Comparison of ENCODE assay signal across 14 cellular contexts in genomic region chr16:67546091-67546501, GRCh38. TPM values are rescaled to one million over a fixed set of nuclear protein-coding genes. Genes with fewer than 3 reads are reported as not detected.
A peak's percentile ranks its signal among the peaks of the same experiment; 100 is the strongest.
DNase-seq lines count a peak whose midpoint lies in the region; ATAC-seq and TF ChIP-seq lines count a peak whose summit lies in the region.
"Had no signal": no experiment of that assay in that cellular context is flagged by ENCODE, and none has a peak within 500 bp of the region (broad histone marks: within the 10 kb centered on the region; RNA-seq: fewer than 3 reads in every experiment).

No MANE protein-coding gene starts in this region.

- H3K4me3 ChIP-seq in SK-N-SH (ENCODE audit: low read depth in 2 of 2, low read length in 1 of 2) (no peak overlapping the region), esophagus muscularis mucosa (no peak overlapping the region)

- POLR2A ChIA-PET in SK-N-SH (lab: Yijun Ruan, JAX) (no interaction called here), T-cell (lab: Charles Lee) (no interaction called here)

- H3F3A ChIP-seq in SK-N-SH (replicated peaks; ENCODE audit: insufficient read depth) = peaks cover 13% of the 10 kb centered on the region

- no peaks in the 10 kb centered on the region for H3K27me3 Mint-ChIP-seq in T-cell

- H3K4me1 Mint-ChIP-seq in T-cell = peaks cover 55 to 70% (median 59%) of the 10 kb centered on the region in 3 donors
- peaks cover 53% of the 10 kb centered on the region for H3K4me1 Mint-ChIP-seq in stimulated activated effector memory CD8-positive, alpha-beta T cell treated with anti-CD3 and anti-CD28 coated beads, Interleukin-12 subunit alpha, Interleukin-12 subunit beta, amount 100 ng/mL, for 72 hours

- H3K79me2 ChIP-seq in SK-N-SH (ENCODE audit: insufficient read depth) = peaks cover 3% of the 10 kb centered on the region; the same call in 1 of the 2 replicates

- no peak overlapping the region for H3K4me2 ChIP-seq in SK-N-SH

- no peaks in the 10 kb centered on the region for H3K9me3 Mint-ChIP-seq in T-cell
- no peaks in the 10 kb centered on the region for H3K9me3 Mint-ChIP-seq in stimulated activated effector memory CD8-positive, alpha-beta T cell treated with anti-CD3 and anti-CD28 coated beads, Interleukin-12 subunit alpha, Interleukin-12 subunit beta, amount 100 ng/mL, for 72 hours

- TF ChIP-seq CTCF in SK-N-SH (IDR thresholded peaks at IDR 0.05) (no peak), esophagus muscularis mucosa (IDR thresholded peaks at IDR 0.05) (no peak)

- ATAC-seq in SK-N-SH treated with all-trans-retinoic acid at 6 μM for 48 hours = no peak
- no peak for ATAC-seq in T-cell (replicated peaks in 1 of 4)
- ATAC-seq in stimulated activated effector memory CD8-positive, alpha-beta T cell treated with anti-CD3 and anti-CD28 coated beads, Interleukin-12 subunit alpha, Interleukin-12 subunit beta, amount 100 ng/mL, for 72 hours = no peak

- H4K20me1 ChIP-seq in SK-N-SH (ENCODE audit: insufficient read depth) = peaks cover 31% of the 10 kb centered on the region

- H3K27me3 ChIP-seq in SK-N-SH (ENCODE audit: insufficient read depth) = no peaks in the 10 kb centered on the region
- H3K27me3 ChIP-seq in esophagus muscularis mucosa = no peaks in the 10 kb centered on the region

- no peak overlapping the region for H3K9ac ChIP-seq in SK-N-SH

- no peak overlapping the region for H2AFZ ChIP-seq in SK-N-SH (ENCODE audit: low read depth)

- TF ChIP-seq EP300 in SK-N-SH (IDR thresholded peaks at IDR 0.05; ENCODE audit: borderline replicate concordance in 1 of 2, low read depth in 1 of 2, low read length in 1 of 2) = no peak
- no peak for TF ChIP-seq EP300 in esophagus muscularis mucosa (IDR thresholded peaks at IDR 0.05)

- 94% methylated on average over 7 of the region's 7 CpGs for WGBS in SK-N-SH (ENCODE audit: low lambda C conversion rate)
- WGBS in esophagus muscularis mucosa = 61% methylated on average over 6 of the region's 7 CpGs

- intact Hi-C loops in esophagus muscularis mucosa (cut with DNase I) = no loop called here

- H3K9me2 ChIP-seq in SK-N-SH = no peaks in the 10 kb centered on the region

- CTCF ChIA-PET in SK-N-SH (lab: Yijun Ruan, JAX) (interaction anchor here (1.3 to 15.5 kb wide), 9 partner anchors 10 to 120 kb away, joined by 3 to 263 read pairs (median 30); partner anchors contain the start of genes C16orf86, CARMIL2, CTCF and ENKD1), T-cell (lab: Charles Lee) (interaction anchor here (0.7 to 1.6 kb wide), 6 partner anchors 11 to 1641 kb away, joined by 3 to 14 read pairs (median 5); partner anchors contain the start of genes CARMIL2 (in 1 of the 2) and SNTB2 (in 1 of the 2))

- TF ChIP-seq POLR2A in esophagus muscularis mucosa (IDR thresholded peaks at IDR 0.05; ENCODE audit: low read depth) = no peak

- DNase-seq in SK-N-SH (peak; percentile 20), T-cell (no peak), esophagus muscularis mucosa (ENCODE audit: extremely low spot score) (peak; percentile 88), HUDEP-2 (lab: John Stamatoyannopoulos, UW; ENCODE audit: unreplicated experiment in 76 of 76) (no peak), COLO668 (lab: John Stamatoyannopoulos, UW; ENCODE audit: unreplicated experiment) (no peak), NCI-H187 (lab: John Stamatoyannopoulos, UW) (no peak)
- DNase-seq in stimulated activated effector memory CD8-positive, alpha-beta T cell treated with anti-CD3 and anti-CD28 coated beads, Interleukin-12 subunit alpha, Interleukin-12 subunit beta, amount 100 ng/mL, for 72 hours (ENCODE audit: low spot score in 2 of 2) = no peak
- DNase-seq: activated T-cell treated with anti-CD3 and anti-CD28 coated beads, Interleukin-2, amount 50 U/mL, for 1 hour; DMS53; erythroblast; NCI-H1417 treated with DMSO at 0.1 percent for 48 hours; NCI-H526; retina had no signal

- no peaks in the 10 kb centered on the region for H3K9me3 ChIP-seq in SK-N-SH
- no peaks in the 10 kb centered on the region for H3K9me3 ChIP-seq in esophagus muscularis mucosa

- H3K27ac Mint-ChIP-seq in T-cell = peak overlapping the region; percentile 99
- H3K27ac Mint-ChIP-seq in stimulated activated effector memory CD8-positive, alpha-beta T cell treated with anti-CD3 and anti-CD28 coated beads, Interleukin-12 subunit alpha, Interleukin-12 subunit beta, amount 100 ng/mL, for 72 hours = peak overlapping the region; percentile 79

- H3K36me3 Mint-ChIP-seq in T-cell = peaks cover 7% of the 10 kb centered on the region
- H3K36me3 Mint-ChIP-seq in stimulated activated effector memory CD8-positive, alpha-beta T cell treated with anti-CD3 and anti-CD28 coated beads, Interleukin-12 subunit alpha, Interleukin-12 subunit beta, amount 100 ng/mL, for 72 hours = peaks cover 49% of the 10 kb centered on the region

- H3K4me1 ChIP-seq in SK-N-SH (ENCODE audit: control insufficient read depth in 1 of 2, insufficient read depth in 2 of 2, low read depth in 1 of 2, low read length in 1 of 2) (no peaks in the 10 kb centered on the region), esophagus muscularis mucosa (peaks cover 47 to 76% (median 64%) of the 10 kb centered on the region in 4 donors)

- H3K27ac ChIP-seq in SK-N-SH (ENCODE audit: low read depth in 2 of 2, low read length in 1 of 2) (no peak overlapping the region; a peak in 1 of 4 replicates), esophagus muscularis mucosa (replicated peaks in 1 of 4) (peak overlapping the region in 2 of 4 donors; percentile 37 to 60)

- TF ChIP-seq RAD21 in SK-N-SH (IDR thresholded peaks at IDR 0.05; ENCODE audit: low read length) = no peak

- H3K36me3 ChIP-seq in SK-N-SH (replicated peaks in 1 of 2; ENCODE audit: control insufficient read depth in 1 of 2, insufficient read depth in 2 of 2, low read length in 1 of 2) = peaks cover 23 to 44% of the 10 kb centered on the region in 2 experiments
- H3K36me3 ChIP-seq in esophagus muscularis mucosa = peaks cover 20 to 85% (median 78%) of the 10 kb centered on the region in 4 donors

- peak overlapping the region in 2 of 3 donors; percentile 6 to 72 for H3K4me3 Mint-ChIP-seq in T-cell
- no peak overlapping the region for H3K4me3 Mint-ChIP-seq in stimulated activated effector memory CD8-positive, alpha-beta T cell treated with anti-CD3 and anti-CD28 coated beads, Interleukin-12 subunit alpha, Interleukin-12 subunit beta, amount 100 ng/mL, for 72 hours

TF ChIP-seq in SK-N-SH, 30 proteins besides CTCF, POLR2A, EP300 and RAD21 (continues in another document):
- no peak for TF ChIP-seq MAX (IDR thresholded peaks at IDR 0.05; ENCODE audit: low read depth)
- no peak for TF ChIP-seq TCF12 (IDR thresholded peaks at IDR 0.05)
- no peak for TF ChIP-seq TAF1 (IDR thresholded peaks at IDR 0.05; ENCODE audit: borderline replicate concordance, low read depth, low read length)
- no peak for TF ChIP-seq RXRA (IDR thresholded peaks at IDR 0.05; ENCODE audit: borderline replicate concordance, low read depth)
- TF ChIP-seq MXI1 (IDR thresholded peaks at IDR 0.05; ENCODE audit: low read depth, low read length) = no peak
- TF ChIP-seq CHD2 (IDR thresholded peaks at IDR 0.05; ENCODE audit: low read length, partially characterized antibody) = no peak
- TF ChIP-seq EZH2phosphoT487 (IDR thresholded peaks at IDR 0.05; ENCODE audit: borderline replicate concordance, low read depth) = no peak
- TF ChIP-seq SMC3 (IDR thresholded peaks at IDR 0.05; ENCODE audit: low read depth, low read length) = no peak
- no peak for TF ChIP-seq ELF1 (IDR thresholded peaks at IDR 0.05)
- no peak for TF ChIP-seq FOXM1 (IDR thresholded peaks at IDR 0.05; ENCODE audit: low read depth)

TF ChIP-seq in SK-N-SH treated with all-trans-retinoic acid at 6 μM for 48 hours, 23 proteins besides CTCF, POLR2A, EP300 and RAD21 (continues in another document):
- TF ChIP-seq POU6F1 (CRISPR knock-in tag; IDR thresholded peaks at IDR 0.05; ENCODE audit: borderline replicate concordance, low read depth) = no peak
- no peak for TF ChIP-seq ISL1 (CRISPR knock-in tag; IDR thresholded peaks at IDR 0.05)
- TF ChIP-seq OSR1 (CRISPR knock-in tag; IDR thresholded peaks at IDR 0.05) = no peak
- TF ChIP-seq ZNF8 (CRISPR knock-in tag; IDR thresholded peaks at IDR 0.05) = no peak
- no peak for TF ChIP-seq ZFP30 (CRISPR knock-in tag; IDR thresholded peaks at IDR 0.05)
- TF ChIP-seq BACH2 (CRISPR knock-in tag; IDR thresholded peaks at IDR 0.05; ENCODE audit: borderline replicate concordance) = no peak
- no peak for TF ChIP-seq GLIS3 (CRISPR knock-in tag; IDR thresholded peaks at IDR 0.05)
- TF ChIP-seq RARB (CRISPR knock-in tag; IDR thresholded peaks at IDR 0.05) = no peak
- TF ChIP-seq PPARA (CRISPR knock-in tag; IDR thresholded peaks at IDR 0.05; ENCODE audit: borderline replicate concordance) = no peak
- TF ChIP-seq ZNF565 (CRISPR knock-in tag; conservative IDR thresholded peaks at IDR 0.05; ENCODE audit: low read depth) = no peak

RNA-seq across cellular contexts. Expression of gene CTCF, which starts 16.2 kb away (rescaled TPM):
- 18.8 and 19.6 TPM in 2 replicates for polyA plus RNA-seq in SK-N-SH (2012; rRNA removed)
- polyA plus RNA-seq in SK-N-SH (2012; cell fraction: cytosol; rRNA removed) = 20.3 and 22.0 TPM in 2 replicates
- 17.4 and 24.1 TPM in 2 replicates for polyA plus RNA-seq in SK-N-SH (2012; cell fraction: nucleus; rRNA removed)
- total RNA-seq in T-cell (10 to 100 TPM; 55.3 to 69.0 (median 64.0) TPM), esophagus muscularis mucosa (10 to 100 TPM; 27.5 to 46.3 (median 38.5) TPM)

RNA-seq across cellular contexts. Expression of gene RIPOR1, which starts 17.5 kb away (rescaled TPM):
- polyA plus RNA-seq in SK-N-SH (2012; rRNA removed) = 12.1 and 24.7 TPM in 2 replicates
- polyA plus RNA-seq in SK-N-SH (2012; cell fraction: cytosol; rRNA removed) = 16.7 and 23.3 TPM in 2 replicates
- polyA plus RNA-seq in SK-N-SH (2012; cell fraction: nucleus; rRNA removed) = 80.4 and 105 TPM in 2 replicates
- total RNA-seq in T-cell (10 to 100 TPM; 33.9 to 60.7 (median 52.4) TPM), esophagus muscularis mucosa (100 to 1,000 TPM in 1 of 4 donors, 10 to 100 TPM in 3; 63.1 to 108 (median 68.4) TPM)

Comparison
In these comparisons a context has a peak if more than half of its experiments do, and no peak if none do; other contexts are left out.
1. DNase-seq: peak in SK-N-SH (single experiment) and esophagus muscularis mucosa (single experiment); none in T-cell (0 of 34), stimulated activated effector memory CD8-positive, alpha-beta T cell treated with anti-CD3 and anti-CD28 coated beads, Interleukin-12 subunit alpha, Interleukin-12 subunit beta, amount 100 ng/mL, for 72 hours (0 of 2), HUDEP-2 (0 of 76), COLO668 (single experiment) and NCI-H187 (0 of 2).